8 cellular contexts compared by ENCODE assay signal in genomic region chr13:45341799-45342584, GRCh38. TPM values are rescaled to one million over a fixed set of nuclear protein-coding genes. Genes with fewer than 3 reads are reported as not detected.
A peak's percentile ranks its signal among the peaks of the same experiment; 100 is the strongest.
DNase-seq lines count a peak whose midpoint lies in the region; ATAC-seq and TF ChIP-seq lines count a peak whose summit lies in the region.

No MANE protein-coding gene starts in this region.

- H3K9me3 ChIP-seq in RWPE2 (ENCODE audit: severe bottlenecking) (no peaks in the 10 kb centered on the region), ectodermal cell (ENCODE audit: control insufficient read depth, low read length) (no peaks in the 10 kb centered on the region), uterus (no peaks in the 10 kb centered on the region)

- TF ChIP-seq CTCF in RWPE2 (IDR thresholded peaks at IDR 0.05; ENCODE audit: poor library complexity, severe bottlenecking) (no peak), mesothelial cell of epicardium (IDR thresholded peaks at IDR 0.05; ENCODE audit: unreplicated experiment) (no peak), uterus (IDR thresholded peaks at IDR 0.05) (no peak)

- H3K27me3 Mint-ChIP-seq in mesothelial cell of epicardium (ENCODE audit: low read depth): no peaks in the 10 kb centered on the region

- no peaks in the 10 kb centered on the region for H3K9me3 Mint-ChIP-seq in mesothelial cell of epicardium

- H3K27ac Mint-ChIP-seq in mesothelial cell of epicardium: peak overlapping the region; percentile 100

- WGBS in ectodermal cell, 2 experiments: 38 to 41% methylated on average over 17 to 18 of the region's 18 CpGs

- H3K36me3 Mint-ChIP-seq in mesothelial cell of epicardium: peaks cover 32% of the 10 kb centered on the region

- peak overlapping the region; percentile 98 for H3K4me3 Mint-ChIP-seq in mesothelial cell of epicardium

- intact Hi-C loops in uterus (cut with DNase I; ENCODE audit: low total_unique reads): no loop called here

- peaks cover 35% of the 10 kb centered on the region for H3K4me1 Mint-ChIP-seq in mesothelial cell of epicardium

- H3K4me1 ChIP-seq in RWPE2 (ENCODE audit: insufficient read depth, poor library complexity, severe bottlenecking) (peaks cover 20% of the 10 kb centered on the region), ectodermal cell (ENCODE audit: control insufficient read depth, insufficient read depth, low read length) (peaks cover 12% of the 10 kb centered on the region), uterus (peaks cover 6 to 25% of the 10 kb centered on the region in 2 donors)

- H3K36me3 ChIP-seq in RWPE2 (ENCODE audit: low read depth): peaks cover 70% of the 10 kb centered on the region
- peaks cover 32% of the 10 kb centered on the region for H3K36me3 ChIP-seq in ectodermal cell (ENCODE audit: control insufficient read depth, insufficient read depth, low read length)
- H3K36me3 ChIP-seq in uterus: no peaks in the 10 kb centered on the region

- H3K4me3 ChIP-seq in RWPE2 (ENCODE audit: severe bottlenecking) (peak overlapping the region; percentile 71), ectodermal cell (ENCODE audit: insufficient read depth, low read depth, low read length) (peak overlapping the region; percentile 98), uterus (peak overlapping the region; percentile 85 to 96)

- peak; percentile 32 for DNase-seq in NCI-H2227 (lab: John Stamatoyannopoulos, UW; ENCODE audit: unreplicated experiment)
- DNase-seq in NCI-H2227 treated with DMSO at 0.1 percent for 48 hours (lab: John Stamatoyannopoulos, UW): no peak
- no peak for DNase-seq in RWPE2 (ENCODE audit: low spot score)
- DNase-seq in mesothelial cell of epicardium (ENCODE audit: low spot score in 2 of 2, unreplicated experiment in 2 of 2): no peak
- peak; percentile 42 to 47 for DNase-seq in uterus

- ATAC-seq in RWPE2 (ENCODE audit: low read depth): no peak
- no peak for ATAC-seq in GM18520 (IDR thresholded peaks at IDR 0.05; ENCODE audit: unreplicated experiment)
- no peak for ATAC-seq in GM21825 (IDR thresholded peaks at IDR 0.05; ENCODE audit: unreplicated experiment)

- H3K27me3 ChIP-seq in RWPE2 (ENCODE audit: insufficient read depth, poor library complexity, severe bottlenecking) (no peaks in the 10 kb centered on the region), ectodermal cell (ENCODE audit: control insufficient read depth, insufficient read depth, low read length, poor library complexity, severe bottlenecking) (no peaks in the 10 kb centered on the region), uterus (no peaks in the 10 kb centered on the region)

- H3K27ac ChIP-seq in RWPE2 (ENCODE audit: poor library complexity, severe bottlenecking): peak overlapping the region; percentile 95
- H3K27ac ChIP-seq in ectodermal cell (ENCODE audit: insufficient read depth, low read depth, low read length, poor library complexity, severe bottlenecking): peak overlapping the region; percentile 69
- peak overlapping the region; percentile 100 for H3K27ac ChIP-seq in uterus

- no peak for TF ChIP-seq POLR2A in uterus (IDR thresholded peaks at IDR 0.05)

RNA-seq across cellular contexts. Expression of gene TPT1, which starts 1.0 kb away (rescaled TPM):
- polyA plus RNA-seq in ectodermal cell (2013, experiment 1 of 4): 2,657 TPM
- 2,494 TPM for polyA plus RNA-seq in ectodermal cell (2013, experiment 2 of 4)
- polyA plus RNA-seq in ectodermal cell (2013, experiment 3 of 4): 2,166 TPM
- 2,512 TPM for polyA plus RNA-seq in ectodermal cell (2013, experiment 4 of 4)
- 2,772 to 2,964 TPM (median 2,883 TPM) in 3 replicates for total RNA-seq in mesothelial cell of epicardium
- 1,000 to 10,000 TPM; 4,739 to 6,904 (median 5,667) TPM for total RNA-seq in uterus

Comparison
In these comparisons a context has a peak if more than half of its experiments do, and no peak if none do; other contexts are left out.
1. DNase-seq: peak in NCI-H2227 (single experiment) and uterus (2 of 2); none in NCI-H2227 treated with DMSO at 0.1 percent for 48 hours (single experiment), RWPE2 (single experiment) and mesothelial cell of epicardium (0 of 2).
2. Peak in every context shown above with its lines, with median percentiles within 50 percentile points of each other: H3K27ac ChIP-seq and H3K4me3 ChIP-seq.